In genomic region chr1:201539561-201540404, GRCh38 we compare ENCODE assay signal across 8 cellular contexts. TPM values are rescaled to one million over a fixed set of nuclear protein-coding genes. Genes with fewer than 3 reads are reported as not detected.
DNase-seq lines count a peak whose midpoint lies in the region; ATAC-seq and TF ChIP-seq lines count a peak whose summit lies in the region.

No MANE protein-coding gene starts in this region.

- no peak overlapping the region for H3K9ac ChIP-seq in HUES48 (ENCODE audit: low read depth, low read length)

- H3K9me3 Mint-ChIP-seq in endothelial cell (ENCODE audit: unreplicated experiment), result no peaks in the 10 kb centered on the region
- peaks cover 2% of the 10 kb centered on the region for H3K9me3 Mint-ChIP-seq in memory B cell

- peak overlapping the region; percentile 82 for H3K4me3 ChIP-seq in HUES48 (ENCODE audit: low read depth, low read length)
- H3K4me3 ChIP-seq in SJSA1, result peak overlapping the region; percentile 90
- H3K4me3 ChIP-seq in thymus (ENCODE audit: low read length), result peak overlapping the region; percentile 44

- H3K9me3 ChIP-seq in HUES48 (ENCODE audit: control insufficient read depth, insufficient read depth, low read length) (no peaks in the 10 kb centered on the region), SJSA1 (replicated peaks) (no peaks in the 10 kb centered on the region), thymus (ENCODE audit: control insufficient read depth) (no peaks in the 10 kb centered on the region)

- H3K36me3 Mint-ChIP-seq in endothelial cell (ENCODE audit: low read depth, unreplicated experiment), result peaks cover 4% of the 10 kb centered on the region
- H3K36me3 Mint-ChIP-seq in memory B cell, result peaks cover 5% of the 10 kb centered on the region

- H3K27me3 Mint-ChIP-seq in endothelial cell (ENCODE audit: unreplicated experiment) (peaks cover 11% of the 10 kb centered on the region), memory B cell (peaks cover 24% of the 10 kb centered on the region)

- H3K27ac ChIP-seq in HUES48 (ENCODE audit: low read depth, low read length) (peak overlapping the region; percentile 73), SJSA1 (peak overlapping the region; percentile 76), thymus (ENCODE audit: low read depth) (peak overlapping the region; percentile 6)

- 2% methylated on average over 45 of the region's 45 CpGs for WGBS in thymus

- H3K4me3 Mint-ChIP-seq in endothelial cell (ENCODE audit: unreplicated experiment) (peak overlapping the region; percentile 96), memory B cell (peak overlapping the region; percentile 74)

- H3K27ac Mint-ChIP-seq in endothelial cell (ENCODE audit: unreplicated experiment) (peak overlapping the region; percentile 77), memory B cell (no peak overlapping the region)

- peaks cover 64% of the 10 kb centered on the region for H3K27me3 ChIP-seq in HUES48 (ENCODE audit: control insufficient read depth, insufficient read depth, low read length)
- H3K27me3 ChIP-seq in SJSA1 (replicated peaks), result no peaks in the 10 kb centered on the region
- peaks cover 37% of the 10 kb centered on the region for H3K27me3 ChIP-seq in thymus (ENCODE audit: control insufficient read depth, insufficient read depth)

- TF ChIP-seq CTCF in endothelial cell (IDR thresholded peaks at IDR 0.05; ENCODE audit: unreplicated experiment), result no peak

- H3K4me1 Mint-ChIP-seq in endothelial cell (ENCODE audit: unreplicated experiment), result peaks cover 56% of the 10 kb centered on the region
- H3K4me1 Mint-ChIP-seq in memory B cell, result peaks cover 30% of the 10 kb centered on the region

- peak; percentile 17 for ATAC-seq in memory B cell (ENCODE audit: low read depth)

- DNase-seq in AG20443 (ENCODE audit: low spot score), result peak; percentile 47
- peak; percentile 75 to 82 for DNase-seq in SJSA1 (ENCODE audit: low read depth in 1 of 2, low spot score in 2 of 2)
- peak; percentile 46 for DNase-seq in endothelial cell (ENCODE audit: low spot score)
- peak in 1 of 2 donors; percentile 26 for DNase-seq in memory B cell (ENCODE audit: low spot score in 2 of 2)
- DNase-seq in activated CD4-positive, CD25-positive, alpha-beta regulatory T cell (lab: John Stamatoyannopoulos, UW), result no peak
- no peak for DNase-seq in AG08396 (ENCODE audit: low spot score)

- H3K36me3 ChIP-seq in HUES48 (ENCODE audit: control insufficient read depth, insufficient read depth, low read length), result no peaks in the 10 kb centered on the region
- H3K36me3 ChIP-seq in SJSA1, result peaks cover 5% of the 10 kb centered on the region
- no peaks in the 10 kb centered on the region for H3K36me3 ChIP-seq in thymus (ENCODE audit: control insufficient read depth, insufficient read depth)

- peaks cover 18% of the 10 kb centered on the region for H3K4me1 ChIP-seq in HUES48 (ENCODE audit: control insufficient read depth, insufficient read depth, low read length)
- peaks cover 74% of the 10 kb centered on the region for H3K4me1 ChIP-seq in SJSA1 (replicated peaks)
- H3K4me1 ChIP-seq in thymus (ENCODE audit: control insufficient read depth, insufficient read depth, low read length), result peaks cover 14% of the 10 kb centered on the region

RNA-seq across cellular contexts. Expression of gene NAV1, which starts 0.9 kb away (rescaled TPM):
- total RNA-seq in SJSA1 (2014; rRNA removed; shearing (Covaris generic)), result 12.7 and 15.5 TPM in 2 replicates
- 101 TPM for total RNA-seq in endothelial cell (ENCODE audit: unreplicated experiment)
- 3.4 TPM for polyA plus RNA-seq in thymus

RNA-seq across cellular contexts. Expression of gene CSRP1, which starts 32.9 kb away (rescaled TPM):
- total RNA-seq in SJSA1 (2014; rRNA removed; shearing (Covaris generic)), result 1,173 and 1,377 TPM in 2 replicates
- total RNA-seq in endothelial cell (ENCODE audit: unreplicated experiment), result 111 TPM
- 170 TPM for polyA plus RNA-seq in thymus

Comparison
In these comparisons a context has a peak if more than half of its experiments do, and no peak if none do; other contexts are left out.
1. DNase-seq: peak in AG20443 (single experiment), SJSA1 (2 of 2) and endothelial cell (single experiment); none in activated CD4-positive, CD25-positive, alpha-beta regulatory T cell (0 of 4) and AG08396 (single experiment).
2. H3K27ac ChIP-seq: peak in every context shown above with its lines; median percentile 76 in SJSA1; 73 in HUES48; 6 in thymus.
3. RNA of gene CSRP1, which starts 32.9 kb away (total RNA-seq): 1,173 to 1,377 TPM in SJSA1; 111 TPM in endothelial cell (single experiment); every median in the first group is over 10 times any median in the second.
4. Peak in every context shown above with its lines, with median percentiles within 50 percentile points of each other: H3K4me3 ChIP-seq.